8 cellular contexts compared by ENCODE assay signal in the genomic region with DNA sequence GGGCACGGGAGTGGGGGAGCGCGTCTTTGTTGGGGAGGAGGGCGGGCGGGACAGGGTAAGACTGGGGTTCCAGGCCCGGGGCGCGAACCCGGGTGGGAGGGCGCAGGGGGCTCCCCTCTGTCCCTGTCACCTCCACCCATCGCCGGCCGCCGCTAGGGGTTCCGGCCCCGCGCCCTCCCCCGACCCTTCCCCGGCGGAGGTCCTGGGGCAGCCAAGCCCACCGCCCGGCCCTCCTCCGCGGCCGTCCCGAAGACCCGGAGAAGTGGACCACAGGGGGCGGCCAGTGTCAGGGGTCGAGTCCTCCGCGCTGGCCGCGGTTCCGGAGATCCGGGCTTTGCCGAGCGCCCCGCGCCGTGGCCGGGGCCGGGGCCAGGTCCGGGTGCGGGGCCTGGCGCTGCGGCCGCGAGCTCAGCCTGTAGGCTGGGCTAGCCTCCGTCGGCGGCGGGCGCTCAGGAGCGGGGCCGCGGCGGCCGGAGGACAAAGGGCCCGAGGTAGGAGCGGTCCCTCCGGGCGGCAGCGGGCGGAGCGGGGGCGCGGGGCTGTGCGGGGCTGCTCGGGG. TPM values are rescaled to one million over a fixed set of nuclear protein-coding genes. Genes with fewer than 3 reads are reported as not detected.
DNase-seq lines count a peak whose midpoint lies in the region; ATAC-seq, FAIRE-seq and TF ChIP-seq lines count a peak whose summit lies in the region.

No MANE protein-coding gene starts in this region.

- no peak for TF ChIP-seq POLR2A in H54 (IDR thresholded peaks at IDR 0.05; ENCODE audit: low read depth, low read length)

- CTCF ChIA-PET in HEK293T (lab: Yijun Ruan, JAX) = interaction anchor here (6.6 kb wide), 1 partner anchor 100 kb away, joined by 84 read pairs; no protein-coding TSS in a partner anchor

- peak overlapping the region; percentile 78 for H3K4me3 ChIP-seq in iPS-18c (ENCODE audit: insufficient read depth, low read depth, low read length)
- H3K4me3 ChIP-seq in smooth muscle cell = peak overlapping the region; percentile 64

- no peaks in the 10 kb centered on the region for H3K36me3 ChIP-seq in smooth muscle cell (ENCODE audit: low read depth)

- no peaks in the 10 kb centered on the region for H4K20me1 ChIP-seq in smooth muscle cell (ENCODE audit: low read depth)

- H3K27me3 ChIP-seq in smooth muscle cell (ENCODE audit: low read depth) = no peaks in the 10 kb centered on the region

- peak; percentile 43 for DNase-seq in HEK293T (ENCODE audit: extremely low spot score)
- DNase-seq in smooth muscle cell (lab: John Stamatoyannopoulos, UW; ENCODE audit: unreplicated experiment) = no peak
- no peak for DNase-seq in GM10266 (ENCODE audit: extremely low spot score)
- DNase-seq in DMS53 (lab: John Stamatoyannopoulos, UW) = no peak
- no peak for DNase-seq in H54 (ENCODE audit: insufficient read length, low spot score)

- peak overlapping the region; percentile 24 for H3K9ac ChIP-seq in smooth muscle cell (ENCODE audit: low read depth)

- H3K79me2 ChIP-seq in smooth muscle cell (ENCODE audit: low read depth) = peaks cover 10% of the 10 kb centered on the region

- peak overlapping the region; percentile 92 for H3K4me2 ChIP-seq in smooth muscle cell

- peak; percentile 19 for TF ChIP-seq CTCF in smooth muscle cell (IDR thresholded peaks at IDR 0.05; ENCODE audit: borderline replicate concordance, insufficient read depth, poor library complexity, severe bottlenecking)
- TF ChIP-seq CTCF in GM10266 (IDR thresholded peaks at IDR 0.05; ENCODE audit: control insufficient read depth, insufficient read depth, low read depth, missing control alignments) = no peak

- WGBS in smooth muscle cell (ENCODE audit: low lambda C conversion rate) = 2% methylated on average over 34 of the region's 69 CpGs

- no peak for FAIRE-seq in H54 (lab: Jason Lieb, UNC)

- POLR2A ChIA-PET in HEK293T (lab: Yijun Ruan, JAX) = interaction anchor here (0.7 kb wide), 1 partner anchor 97 kb away, joined by 3 read pairs; no protein-coding TSS in a partner anchor

- peak overlapping the region; percentile 63 for H2AFZ ChIP-seq in smooth muscle cell (ENCODE audit: low read depth)

- H3K27ac ChIP-seq in angular gyrus (ENCODE audit: low read depth, low read length) (peak overlapping the region; percentile 37), smooth muscle cell (ENCODE audit: low read depth) (no peak overlapping the region)

- peaks cover 11% of the 10 kb centered on the region for H3F3A ChIP-seq in smooth muscle cell (ENCODE audit: low read depth)

- H3K9me3 ChIP-seq in iPS-18c (ENCODE audit: control insufficient read depth, insufficient read depth, low read length) = peaks cover 2% of the 10 kb centered on the region
- H3K9me3 ChIP-seq in smooth muscle cell (replicated peaks; ENCODE audit: low read depth) = no peaks in the 10 kb centered on the region

- peaks cover 22% of the 10 kb centered on the region for H3K4me1 ChIP-seq in smooth muscle cell (ENCODE audit: low read depth)

- no peak for ATAC-seq in GM18520 (IDR thresholded peaks at IDR 0.05; ENCODE audit: unreplicated experiment)

TF ChIP-seq in HEK293T, 16 proteins besides CTCF, POLR2A, EP300 and RAD21:
- TF ChIP-seq LEF1 (IDR thresholded peaks at IDR 0.05; ENCODE audit: borderline replicate concordance) = 0 out of 2 replicates have a peak, but pooled peaks have one; percentile 27
- TF ChIP-seq ZNF384 (IDR thresholded peaks at IDR 0.05) = no peak
- 0 out of 2 replicates have a peak, but pooled peaks have one; percentile 17 for TF ChIP-seq ARNT (IDR thresholded peaks at IDR 0.05)

RNA-seq across cellular contexts. Expression of gene E2F6, which starts 16.6 kb away (rescaled TPM):
- total RNA-seq in smooth muscle cell = 18.0 and 18.3 TPM in 2 replicates
- 17.5 and 23.0 TPM in 2 replicates for polyA plus RNA-seq in smooth muscle cell

RNA-seq across cellular contexts. Expression of gene GREB1, which starts 51.3 kb away (rescaled TPM):
- 1.7 and 3.9 TPM in 2 replicates for total RNA-seq in smooth muscle cell
- 4.3 and 7.3 TPM in 2 replicates for polyA plus RNA-seq in smooth muscle cell
